ENCODE assay signal across 9 cellular contexts in the genomic region with DNA sequence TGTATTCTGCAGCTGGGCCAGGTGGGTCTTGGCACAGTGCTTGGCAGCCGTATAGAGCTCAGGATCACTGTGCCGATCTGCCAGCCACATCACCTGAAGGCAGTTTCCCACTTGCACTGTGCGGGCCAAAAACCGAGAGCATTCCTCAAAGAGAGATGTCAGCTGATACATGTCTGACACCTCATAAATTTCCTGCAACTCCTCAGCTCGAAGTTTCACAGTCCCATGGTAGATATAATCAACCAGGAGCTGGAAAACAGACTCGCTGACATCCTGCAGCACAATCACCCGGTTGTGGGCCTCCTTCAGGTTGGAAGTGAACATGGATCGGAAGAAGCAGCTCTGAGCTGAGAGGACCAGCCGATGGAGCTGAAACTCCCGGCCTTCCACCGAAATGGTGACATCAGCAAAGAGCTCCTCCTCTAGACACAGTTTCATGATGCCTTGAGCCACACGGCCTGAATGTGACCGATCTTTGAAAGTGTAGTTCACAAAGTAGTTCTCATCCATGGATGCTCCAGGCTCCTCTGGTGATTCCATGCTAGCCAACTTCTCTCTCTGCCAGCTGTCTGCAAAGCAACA. TPM values are rescaled to one million over a fixed set of nuclear protein-coding genes. Genes with fewer than 3 reads are reported as not detected.
DNase-seq lines count a peak whose midpoint lies in the region; ATAC-seq, FAIRE-seq and TF ChIP-seq lines count a peak whose summit lies in the region.
"Had no signal": no experiment of that assay in that cellular context is flagged by ENCODE, and none has a peak within 500 bp of the region (broad histone marks: within the 10 kb centered on the region; RNA-seq: fewer than 3 reads in every experiment).

No MANE protein-coding gene starts in this region.

- H3K4me2 ChIP-seq in Loucy (ENCODE audit: low read depth, low read length, poor library complexity, severe bottlenecking), result peak overlapping the region; percentile 88

- peaks cover 28 to 29% of the 10 kb centered on the region in 2 donors for H3K4me1 Mint-ChIP-seq in natural killer cell treated with Interleukin-12 subunit alpha and Interleukin-12 subunit beta and Interleukin-15 and Interleukin-18, amount 100 ng/mL, for 72 hours (ENCODE audit: low read depth in 2 of 2)

- H3K27me3 Mint-ChIP-seq in natural killer cell treated with Interleukin-12 subunit alpha and Interleukin-12 subunit beta and Interleukin-15 and Interleukin-18, amount 100 ng/mL, for 72 hours, result no peaks in the 10 kb centered on the region

- no peaks in the 10 kb centered on the region for H3K9me2 ChIP-seq in Loucy (replicated peaks; ENCODE audit: low read depth, low read length)

- peaks cover 17% of the 10 kb centered on the region for H3K36me3 Mint-ChIP-seq in natural killer cell treated with Interleukin-12 subunit alpha and Interleukin-12 subunit beta and Interleukin-15 and Interleukin-18, amount 100 ng/mL, for 72 hours

- DNase-seq in cerebellar cortex (ENCODE audit: low spot score), result peak; percentile 54
- peak; percentile 35 for DNase-seq in natural killer cell treated with Interleukin-12 subunit alpha and Interleukin-12 subunit beta and Interleukin-15 and Interleukin-18, amount 100 ng/mL, for 72 hours (ENCODE audit: low spot score)
- no peak for DNase-seq in frontal cortex (ENCODE audit: low spot score in 2 of 2)
- no peak for DNase-seq in foreskin melanocyte
- DNase-seq: activated CD8-positive, alpha-beta memory T cell treated with anti-CD3 and anti-CD28 coated beads, Interleukin-2, amount 50 U/mL, for 4 hours had no signal

- H3K27me3 ChIP-seq in Loucy (ENCODE audit: insufficient read depth, low read length, poor library complexity, severe bottlenecking), result no peaks in the 10 kb centered on the region

- H3K4me1 ChIP-seq in Loucy (ENCODE audit: insufficient read depth, low read length, poor library complexity, severe bottlenecking), result peaks cover 43% of the 10 kb centered on the region

- H4K20me1 ChIP-seq in Loucy (ENCODE audit: insufficient read depth, low read length, poor library complexity, severe bottlenecking), result peaks cover 32% of the 10 kb centered on the region

- no peaks in the 10 kb centered on the region for H3F3A ChIP-seq in Loucy (ENCODE audit: low read depth)

- no peaks in the 10 kb centered on the region for H3K9me3 ChIP-seq in Loucy (ENCODE audit: insufficient read depth, low read depth, low read length)

- peaks cover 78% of the 10 kb centered on the region for H3K79me2 ChIP-seq in Loucy (ENCODE audit: insufficient read depth, low read length)

- H3K27ac ChIP-seq in C4-2B, result peak overlapping the region; percentile 98

- H3K4me3 ChIP-seq in Loucy (ENCODE audit: low read length, poor library complexity, severe bottlenecking), result peak overlapping the region; percentile 97

- H3K9ac ChIP-seq in Loucy (ENCODE audit: low read depth, low read length, poor library complexity, severe bottlenecking), result peak overlapping the region; percentile 90

- no peaks in the 10 kb centered on the region for H3K9me3 Mint-ChIP-seq in natural killer cell treated with Interleukin-12 subunit alpha and Interleukin-12 subunit beta and Interleukin-15 and Interleukin-18, amount 100 ng/mL, for 72 hours

- TF ChIP-seq CTCF in C4-2B (conservative IDR thresholded peaks at IDR 0.05), result no peak
- TF ChIP-seq CTCF in Loucy (conservative IDR thresholded peaks at IDR 0.05; ENCODE audit: low read length), result no peak

- no peak for FAIRE-seq in frontal cortex (lab: Jason Lieb, UNC)

- peaks cover 27% of the 10 kb centered on the region; the same call in 1 of the 2 replicates for H3K36me3 ChIP-seq in Loucy (ENCODE audit: insufficient read depth, low read length)

- no peak overlapping the region for H2AFZ ChIP-seq in Loucy (ENCODE audit: low read length)

- no peak for ATAC-seq in natural killer cell treated with Interleukin-12 subunit alpha and Interleukin-12 subunit beta and Interleukin-15 and Interleukin-18, amount 100 ng/mL, for 72 hours
- ATAC-seq in HG03159 (IDR thresholded peaks at IDR 0.05; ENCODE audit: unreplicated experiment), result no peak
- ATAC-seq in HG02870 (IDR thresholded peaks at IDR 0.05; ENCODE audit: unreplicated experiment), result no peak

- peak overlapping the region; percentile 86 to 89 for H3K27ac Mint-ChIP-seq in natural killer cell treated with Interleukin-12 subunit alpha and Interleukin-12 subunit beta and Interleukin-15 and Interleukin-18, amount 100 ng/mL, for 72 hours

- H3K4me3 Mint-ChIP-seq in natural killer cell treated with Interleukin-12 subunit alpha and Interleukin-12 subunit beta and Interleukin-15 and Interleukin-18, amount 100 ng/mL, for 72 hours, result peak overlapping the region; percentile 94

RNA-seq across cellular contexts. Expression of gene KBTBD4, which starts 1.2 kb away (rescaled TPM):
- 10 to 100 TPM; 13.2 to 19.7 TPM for total RNA-seq in natural killer cell treated with Interleukin-12 subunit alpha and Interleukin-12 subunit beta and Interleukin-15 and Interleukin-18, amount 100 ng/mL, for 72 hours
- total RNA-seq in frontal cortex, result 42.8 TPM

RNA-seq across cellular contexts. Expression of gene NDUFS3, which starts 1.3 kb away (rescaled TPM):
- total RNA-seq in natural killer cell treated with Interleukin-12 subunit alpha and Interleukin-12 subunit beta and Interleukin-15 and Interleukin-18, amount 100 ng/mL, for 72 hours, result 100 to 1,000 TPM; 101 to 145 TPM
- 72.6 TPM for total RNA-seq in frontal cortex

RNA-seq across cellular contexts. Expression of gene FAM180B, which starts 8.9 kb away (rescaled TPM):
- under 1 TPM; 0.31 to 0.62 TPM for total RNA-seq in natural killer cell treated with Interleukin-12 subunit alpha and Interleukin-12 subunit beta and Interleukin-15 and Interleukin-18, amount 100 ng/mL, for 72 hours
- not detected for total RNA-seq in frontal cortex

RNA-seq across cellular contexts. Expression of gene PTPMT1, which starts 12.2 kb away (rescaled TPM):
- 10 to 100 TPM; 33.1 to 57.4 TPM for total RNA-seq in natural killer cell treated with Interleukin-12 subunit alpha and Interleukin-12 subunit beta and Interleukin-15 and Interleukin-18, amount 100 ng/mL, for 72 hours
- 22.0 TPM for total RNA-seq in frontal cortex

RNA-seq across cellular contexts. Expression of gene C1QTNF4, which starts 16.7 kb away (rescaled TPM):
- total RNA-seq in natural killer cell treated with Interleukin-12 subunit alpha and Interleukin-12 subunit beta and Interleukin-15 and Interleukin-18, amount 100 ng/mL, for 72 hours, result not detected
- 14.7 TPM for total RNA-seq in frontal cortex

Comparison
In these comparisons a context has a peak if more than half of its experiments do, and no peak if none do; other contexts are left out.
1. DNase-seq: peak in cerebellar cortex (single experiment) and natural killer cell treated with Interleukin-12 subunit alpha and Interleukin-12 subunit beta and Interleukin-15 and Interleukin-18, amount 100 ng/mL, for 72 hours (single experiment); none in frontal cortex (0 of 2) and foreskin melanocyte (single experiment).